1 cellular context compared by ENCODE assay signal in genomic region chr13:45367995-45368394, GRCh38.
TF ChIP-seq lines count a peak whose summit lies in the region.

No MANE protein-coding gene starts in this region.

TF ChIP-seq in HepG2, 621 proteins besides CTCF, POLR2A, EP300 and RAD21 (continued from another document):
- TF ChIP-seq HMGXB4 (CRISPR knock-in tag; IDR thresholded peaks at IDR 0.05; ENCODE audit: borderline replicate concordance in 1 of 2, low read depth in 1 of 2) (no peak), LBX2 (CRISPR knock-in tag; IDR thresholded peaks at IDR 0.05; ENCODE audit: borderline replicate concordance) (no peak), MBNL3 (CRISPR knock-in tag; conservative IDR thresholded peaks at IDR 0.05) (no peak), RARA (CRISPR knock-in tag; IDR thresholded peaks at IDR 0.05) (no peak), ZNF672 (CRISPR knock-in tag; IDR thresholded peaks at IDR 0.05) (no peak), CENPX (CRISPR knock-in tag; IDR thresholded peaks at IDR 0.05) (no peak), ZNF781 (CRISPR knock-in tag; IDR thresholded peaks at IDR 0.05; ENCODE audit: borderline replicate concordance, not compliant biosample characterization) (no peak), ZNF296 (CRISPR knock-in tag; conservative IDR thresholded peaks at IDR 0.05) (no peak), ZSCAN22 (CRISPR knock-in tag; IDR thresholded peaks at IDR 0.05) (no peak), SRSF1 (optimal IDR thresholded peaks at IDR 0.05; ENCODE audit: low read depth, low read length) (no peak), NFKB2 (CRISPR knock-in tag; IDR thresholded peaks at IDR 0.05; ENCODE audit: borderline replicate concordance) (no peak), HOXA7 (CRISPR knock-in tag; IDR thresholded peaks at IDR 0.05) (no peak), KMT2A (CRISPR knock-in tag; IDR thresholded peaks at IDR 0.05) (no peak), CAMTA2 (CRISPR knock-in tag; IDR thresholded peaks at IDR 0.05; ENCODE audit: borderline replicate concordance) (no peak), SIX4 (CRISPR knock-in tag; IDR thresholded peaks at IDR 0.05) (no peak), SMAD3 (CRISPR knock-in tag; IDR thresholded peaks at IDR 0.05) (no peak), PRDM15 (CRISPR knock-in tag; IDR thresholded peaks at IDR 0.05) (no peak), KIAA2018 (CRISPR knock-in tag; IDR thresholded peaks at IDR 0.05; ENCODE audit: borderline replicate concordance) (no peak), HOXD1 (CRISPR knock-in tag; IDR thresholded peaks at IDR 0.05) (no peak)
